Comparison of ENCODE assay signal across 16 cellular contexts in genomic region chr1:25590096-25590824, GRCh38. TPM values are rescaled to one million over a fixed set of nuclear protein-coding genes. Genes with fewer than 3 reads are reported as not detected.
DNase-seq lines count a peak whose midpoint lies in the region; ATAC-seq and TF ChIP-seq lines count a peak whose summit lies in the region.
"Had no signal": no experiment of that assay in that cellular context is flagged by ENCODE, and none has a peak within 500 bp of the region (broad histone marks: within the 10 kb centered on the region; RNA-seq: fewer than 3 reads in every experiment).

No MANE protein-coding gene starts in this region.

- H2BK12ac ChIP-seq in neuronal stem cell (ENCODE audit: low read length): no peak overlapping the region

- H3K36me3 Mint-ChIP-seq in CD4-positive, alpha-beta T cell (ENCODE audit: low read depth): no peaks in the 10 kb centered on the region
- H3K36me3 Mint-ChIP-seq in T-cell: no peaks in the 10 kb centered on the region

- DNase-seq in CD4-positive, alpha-beta T cell: no peak
- no peak for DNase-seq in T-cell
- DNase-seq in neuronal stem cell (ENCODE audit: low spot score): no peak
- DNase-seq in AG08395 (ENCODE audit: low spot score): no peak
- DNase-seq: activated B cell treated with CpG ODN at 0.5 μM for 24 hours; activated T-cell treated with anti-CD3 and anti-CD28 coated beads, Interleukin-2, amount 50 U/mL, for 4 hours; amygdala; C1 segment of cervical spinal cord; NCI-H2227 treated with DMSO at 0.1 percent for 48 hours had no signal

- H3K4me1 Mint-ChIP-seq in CD4-positive, alpha-beta T cell (ENCODE audit: low read depth): peaks cover 11% of the 10 kb centered on the region
- peaks cover 16 to 22% (median 16%) of the 10 kb centered on the region in 3 donors for H3K4me1 Mint-ChIP-seq in T-cell

- no peak overlapping the region for H2AK5ac ChIP-seq in neuronal stem cell (ENCODE audit: low read depth, low read length)

- H3K4me2 ChIP-seq in neuronal stem cell (ENCODE audit: insufficient read depth, low read length, poor library complexity, severe bottlenecking): no peak overlapping the region
- H3K4me2 ChIP-seq: KMS-11 had no signal

- H3K9me3 Mint-ChIP-seq in CD4-positive, alpha-beta T cell: no peaks in the 10 kb centered on the region
- no peaks in the 10 kb centered on the region for H3K9me3 Mint-ChIP-seq in T-cell
- H3K9me3 Mint-ChIP-seq: activated B cell treated with CpG ODN at 0.5 μM for 24 hours; activated T-cell treated with anti-CD3 and anti-CD28 coated beads, Interleukin-2, amount 50 U/mL, for 4 hours; nephron had no signal

- no peak for TF ChIP-seq CTCF in CD4-positive, alpha-beta T cell (IDR thresholded peaks at IDR 0.05)
- TF ChIP-seq CTCF in gastroesophageal sphincter (IDR thresholded peaks at IDR 0.05): peak in 3 of 4 experiments; percentile 24 to 36 (median 25)

- peak overlapping the region; percentile 7 for H4K8ac ChIP-seq in neuronal stem cell (ENCODE audit: low read depth, low read length)

- H2BK5ac ChIP-seq in neuronal stem cell (ENCODE audit: low read length): no peak overlapping the region

- H3K27me3 ChIP-seq in CD4-positive, alpha-beta T cell (ENCODE audit: control insufficient read depth, insufficient read depth, low read length): no peaks in the 10 kb centered on the region
- H3K27me3 ChIP-seq in gastroesophageal sphincter: no peaks in the 10 kb centered on the region
- H3K27me3 ChIP-seq in neuronal stem cell (ENCODE audit: control insufficient read depth in 3 of 3, insufficient read depth in 3 of 3, low read depth in 1 of 3, low read length in 3 of 3): peaks cover 0 to 10% (median 2%) of the 10 kb centered on the region in 3 experiments

- H3K36me3 ChIP-seq in gastroesophageal sphincter (no peaks in the 10 kb centered on the region), neuronal stem cell (replicated peaks in 1 of 2; ENCODE audit: control insufficient read depth in 2 of 2, insufficient read depth in 2 of 2, low read length in 2 of 2) (no peaks in the 10 kb centered on the region)
- H3K36me3 ChIP-seq: HAP-1 had no signal

- no peak overlapping the region for H2BK15ac ChIP-seq in neuronal stem cell (ENCODE audit: low read length)

- H3K14ac ChIP-seq in neuronal stem cell (ENCODE audit: low read length): no peak overlapping the region

- peak overlapping the region; percentile 58 for H4K91ac ChIP-seq in neuronal stem cell (ENCODE audit: low read depth, low read length, poor library complexity)

- WGBS in gastroesophageal sphincter (ENCODE audit: low coverage in 1 of 2), 2 donors: 7 to 48% methylated on average over 5 to 7 of the region's 8 CpGs
- WGBS in neuronal stem cell (ENCODE audit: extremely low coverage in 2 of 2, insufficient read length in 2 of 2, insufficient replicate concordance in 1 of 2), 2 donors: no CpG with 5 or more reads among the region's 8 CpGs

- H3K9ac ChIP-seq in neuronal stem cell (ENCODE audit: low read depth, low read length, poor library complexity): peak overlapping the region; percentile 36
- H3K9ac ChIP-seq: KMS-11 had no signal

- no peak overlapping the region for H3K4me3 ChIP-seq in gastroesophageal sphincter
- H3K4me3 ChIP-seq in neuronal stem cell (ENCODE audit: low read length in 2 of 2): no peak overlapping the region
- H3K4me3 ChIP-seq: HAP-1 had no signal

- H3K27ac Mint-ChIP-seq in CD4-positive, alpha-beta T cell: peak overlapping the region; percentile 36
- H3K27ac Mint-ChIP-seq in T-cell: peak overlapping the region; percentile 44 to 72
- H3K27ac Mint-ChIP-seq: activated B cell treated with CpG ODN at 0.5 μM for 24 hours, nephron had no signal

- intact Hi-C loops in CD4-positive, alpha-beta T cell (cut with DNase I, micrococcal nuclease): no loop called here

- no peaks in the 10 kb centered on the region for H3K27me3 Mint-ChIP-seq in CD4-positive, alpha-beta T cell
- no peaks in the 10 kb centered on the region for H3K27me3 Mint-ChIP-seq in T-cell

- H3K23ac ChIP-seq in neuronal stem cell (ENCODE audit: low read depth, low read length, poor library complexity): peak overlapping the region; percentile 61

- POLR2A ChIA-PET in CD4-positive, alpha-beta T cell (lab: Charles Lee): interaction anchor here (0.7 to 1.6 kb wide), 3 partner anchors 8 to 185 kb away, joined by 3 to 4 read pairs (median 4); no protein-coding TSS in a partner anchor
- POLR2A ChIA-PET in T-cell (lab: Charles Lee): no interaction called here

- H3K4me1 ChIP-seq in gastroesophageal sphincter: peaks cover 0 to 23% (median 7%) of the 10 kb centered on the region in 3 donors
- H3K4me1 ChIP-seq in neuronal stem cell (ENCODE audit: control insufficient read depth in 2 of 2, insufficient read depth in 1 of 2, low read depth in 1 of 2, low read length in 2 of 2): peaks cover 3 to 15% of the 10 kb centered on the region in 2 donors

- no peaks in the 10 kb centered on the region for H3K79me1 ChIP-seq in neuronal stem cell (ENCODE audit: low read depth, low read length)

- no peaks in the 10 kb centered on the region for H3K9me3 ChIP-seq in CD4-positive, alpha-beta T cell (ENCODE audit: control insufficient read depth, low read length)
- H3K9me3 ChIP-seq in gastroesophageal sphincter (no peaks in the 10 kb centered on the region), neuronal stem cell (replicated peaks in 1 of 2; ENCODE audit: control insufficient read depth in 2 of 2, insufficient read depth in 1 of 2, low read depth in 1 of 2, low read length in 2 of 2) (no peaks in the 10 kb centered on the region)
- H3K9me3 ChIP-seq: HAP-1 had no signal

- CTCF ChIA-PET in CD4-positive, alpha-beta T cell (lab: Charles Lee): no interaction called here
- CTCF ChIA-PET in T-cell (lab: Charles Lee): interaction anchor here in 1 of 2 donors (0.9 to 1.1 kb wide), 2 partner anchors 10 to 18 kb away, joined by 4 read pairs; no protein-coding TSS in a partner anchor

- ATAC-seq in CD4-positive, alpha-beta T cell (ENCODE audit: poor library complexity): peak; percentile 34
- ATAC-seq in T-cell (replicated peaks in 1 of 4) (peak; percentile 50 to 65 (median 57)), gastroesophageal sphincter (peak; percentile 62), HG02840 (IDR thresholded peaks at IDR 0.05; ENCODE audit: low FRiP score, unreplicated experiment) (no peak), HG03175 (IDR thresholded peaks at IDR 0.05; ENCODE audit: unreplicated experiment) (no peak), HG02884 (IDR thresholded peaks at IDR 0.05; ENCODE audit: unreplicated experiment) (no peak)
- ATAC-seq: activated T-cell treated with anti-CD3 and anti-CD28 coated beads, Interleukin-2, amount 50 U/mL, for 4 hours had no signal

- TF ChIP-seq POLR2A in gastroesophageal sphincter (IDR thresholded peaks at IDR 0.05): no peak

- no peak overlapping the region for H3K4ac ChIP-seq in neuronal stem cell (ENCODE audit: low read length)

- no peak overlapping the region for H3K27ac ChIP-seq in CD4-positive, alpha-beta T cell (ENCODE audit: low read depth, low read length)
- H3K27ac ChIP-seq in gastroesophageal sphincter (peak overlapping the region in 3 of 4 donors; percentile 45 to 70 (median 52)), neuronal stem cell (replicated peaks; ENCODE audit: low read length) (no peak overlapping the region)
- H3K27ac ChIP-seq: KMS-11 had no signal

- H2BK120ac ChIP-seq in neuronal stem cell (ENCODE audit: low read depth, low read length): no peak overlapping the region

- no peak for TF ChIP-seq EP300 in gastroesophageal sphincter (IDR thresholded peaks at IDR 0.05)

- H2AFZ ChIP-seq in neuronal stem cell (ENCODE audit: low read length): no peak overlapping the region

- no peak overlapping the region for H3K4me3 Mint-ChIP-seq in CD4-positive, alpha-beta T cell
- H3K4me3 Mint-ChIP-seq in T-cell: no peak overlapping the region
- H3K4me3 Mint-ChIP-seq: activated B cell treated with CpG ODN at 0.5 μM for 24 hours; activated T-cell treated with anti-CD3 and anti-CD28 coated beads, Interleukin-2, amount 50 U/mL, for 4 hours; nephron had no signal

- H3K18ac ChIP-seq in neuronal stem cell (ENCODE audit: low read length): peak overlapping the region; percentile 50

RNA-seq across cellular contexts. Expression of gene MAN1C1, which starts 26.3 kb away (rescaled TPM):
- 10 to 100 TPM; 44.4 to 46.9 TPM for total RNA-seq in CD4-positive, alpha-beta T cell
- total RNA-seq in T-cell: 10 to 100 TPM; 57.5 to 90.5 (median 65.5) TPM
- total RNA-seq in gastroesophageal sphincter: 10 to 100 TPM; 20.0 to 38.1 (median 27.8) TPM
- 7.3 TPM for polyA plus RNA-seq in neuronal stem cell (2013, experiment 1 of 2)
- polyA plus RNA-seq in neuronal stem cell (2013, experiment 2 of 2): 7.1 TPM

RNA-seq across cellular contexts. Expression of gene LDLRAP1, which starts 46.9 kb away (rescaled TPM):
- 10 to 100 TPM; 70.5 to 73.5 TPM for total RNA-seq in CD4-positive, alpha-beta T cell
- total RNA-seq in T-cell (100 to 1,000 TPM; 143 to 298 (median 222) TPM), gastroesophageal sphincter (10 to 100 TPM; 13.6 to 21.3 (median 17.2) TPM)
- 5.0 TPM for polyA plus RNA-seq in neuronal stem cell (2013, experiment 1 of 2)
- 5.4 TPM for polyA plus RNA-seq in neuronal stem cell (2013, experiment 2 of 2)

Comparison
In these comparisons a context has a peak if more than half of its experiments do, and no peak if none do; other contexts are left out.
1. ATAC-seq: peak in CD4-positive, alpha-beta T cell (single experiment), T-cell (4 of 4) and gastroesophageal sphincter (single experiment); none in HG02840 (single experiment), HG03175 (single experiment) and HG02884 (single experiment).
2. H3K27ac ChIP-seq: peak in gastroesophageal sphincter (3 of 4); none in CD4-positive, alpha-beta T cell (single experiment) and neuronal stem cell (single experiment).